ENCODE assay signal across 1 cellular context in the genomic region with DNA sequence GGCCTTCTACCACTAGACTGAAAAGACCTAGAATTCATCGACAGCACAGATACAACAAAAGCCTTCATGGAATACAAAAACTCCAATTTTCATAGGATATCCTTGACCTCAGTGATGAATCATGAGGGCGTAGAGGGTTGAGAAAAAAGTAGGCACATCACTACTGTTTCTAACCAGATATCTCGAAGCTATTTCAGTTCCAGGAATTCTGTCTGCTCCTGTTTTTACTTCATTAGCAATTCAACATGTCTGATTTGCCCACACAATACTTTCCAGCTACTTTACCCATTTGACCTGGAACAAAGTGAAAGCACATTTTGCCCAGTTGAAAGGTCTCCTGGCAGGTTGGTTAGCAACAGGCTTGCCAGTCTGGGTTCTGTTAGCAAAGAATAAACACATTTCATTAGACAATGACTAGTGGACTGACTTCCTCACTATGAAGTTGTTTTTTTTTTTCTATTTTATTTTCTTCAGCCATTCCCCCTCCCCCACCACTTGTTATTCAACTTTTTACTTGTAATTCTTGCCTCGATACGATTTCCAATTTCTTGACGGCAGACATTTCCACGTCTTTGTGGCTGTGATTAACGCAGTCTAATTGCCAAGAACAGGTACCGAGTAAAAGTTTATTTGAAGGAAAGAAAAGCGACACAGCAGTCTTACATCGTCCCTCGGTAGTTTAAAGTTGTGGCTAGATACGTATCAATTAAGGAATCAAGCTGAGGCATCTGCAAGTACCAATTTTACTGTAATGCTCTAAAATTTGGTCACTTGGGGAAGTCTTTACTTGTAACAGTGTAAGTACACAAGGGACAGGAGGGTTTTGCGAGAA.
A peak's percentile ranks its signal among the peaks of the same experiment; 100 is the strongest.
TF ChIP-seq lines count a peak whose summit lies in the region.

No MANE protein-coding gene starts in this region.

TF ChIP-seq in HEK293, 187 proteins besides CTCF, POLR2A, EP300 and RAD21 (continued from another document):
- TF ChIP-seq ZBTB26 (tag by site-specific recombination; optimal IDR thresholded peaks at IDR 0.05): no peak
- TF ChIP-seq YY1 (tag by site-specific recombination; IDR thresholded peaks at IDR 0.05): 0 out of 2 replicates have a peak, but pooled peaks have one; percentile 43
- TF ChIP-seq, protein P1, sequence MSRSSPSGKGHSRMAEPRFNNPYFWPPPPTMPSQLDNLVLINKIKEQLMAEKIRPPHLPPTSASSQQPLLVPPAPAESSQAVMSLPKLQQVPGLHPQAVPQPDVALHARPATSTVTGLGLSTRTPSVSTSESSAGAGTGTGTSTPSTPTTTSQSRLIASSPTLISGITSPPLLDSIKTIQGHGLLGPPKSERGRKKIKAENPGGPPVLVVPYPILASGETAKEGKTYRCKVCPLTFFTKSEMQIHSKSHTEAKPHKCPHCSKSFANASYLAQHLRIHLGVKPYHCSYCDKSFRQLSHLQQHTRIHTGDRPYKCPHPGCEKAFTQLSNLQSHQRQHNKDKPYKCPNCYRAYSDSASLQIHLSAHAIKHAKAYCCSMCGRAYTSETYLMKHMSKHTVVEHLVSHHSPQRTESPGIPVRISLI (tag by site-specific recombination; IDR thresholded peaks at IDR 0.05): peak; percentile 68; the same call in 1 of the 2 replicates
- TF ChIP-seq ZNF558 (tag by site-specific recombination; IDR thresholded peaks at IDR 0.05): no peak; the same call in 1 of the 2 replicates
- TF ChIP-seq SCRT1 (tag by site-specific recombination; IDR thresholded peaks at IDR 0.05; ENCODE audit: borderline replicate concordance): peak; percentile 86
- TF ChIP-seq ZNF266 (tag by site-specific recombination; IDR thresholded peaks at IDR 0.05; ENCODE audit: low read depth): peak; percentile 22; the same call in 1 of the 2 replicates
- no peak for TF ChIP-seq ZNF473 (tag by site-specific recombination; IDR thresholded peaks at IDR 0.05)
- no peak for TF ChIP-seq ZNF639 (tag by site-specific recombination; IDR thresholded peaks at IDR 0.05)
- TF ChIP-seq GFI1B (tag by site-specific recombination; IDR thresholded peaks at IDR 0.05): 0 out of 2 replicates have a peak, but pooled peaks have one; percentile 4
- peak; percentile 95 for TF ChIP-seq SCRT2 (tag by site-specific recombination; IDR thresholded peaks at IDR 0.05)
- no peak for TF ChIP-seq KLF8 (tag by site-specific recombination; IDR thresholded peaks at IDR 0.05)
- TF ChIP-seq ZNF692 (tag by site-specific recombination; IDR thresholded peaks at IDR 0.05): no peak
- no peak for TF ChIP-seq ZNF132 (tag by site-specific recombination; IDR thresholded peaks at IDR 0.05; ENCODE audit: borderline replicate concordance)
- no peak for TF ChIP-seq ZNF157 (tag by site-specific recombination; IDR thresholded peaks at IDR 0.05)
- no peak for TF ChIP-seq ZNF747 (tag by site-specific recombination; IDR thresholded peaks at IDR 0.05)
- TF ChIP-seq, protein P2, sequence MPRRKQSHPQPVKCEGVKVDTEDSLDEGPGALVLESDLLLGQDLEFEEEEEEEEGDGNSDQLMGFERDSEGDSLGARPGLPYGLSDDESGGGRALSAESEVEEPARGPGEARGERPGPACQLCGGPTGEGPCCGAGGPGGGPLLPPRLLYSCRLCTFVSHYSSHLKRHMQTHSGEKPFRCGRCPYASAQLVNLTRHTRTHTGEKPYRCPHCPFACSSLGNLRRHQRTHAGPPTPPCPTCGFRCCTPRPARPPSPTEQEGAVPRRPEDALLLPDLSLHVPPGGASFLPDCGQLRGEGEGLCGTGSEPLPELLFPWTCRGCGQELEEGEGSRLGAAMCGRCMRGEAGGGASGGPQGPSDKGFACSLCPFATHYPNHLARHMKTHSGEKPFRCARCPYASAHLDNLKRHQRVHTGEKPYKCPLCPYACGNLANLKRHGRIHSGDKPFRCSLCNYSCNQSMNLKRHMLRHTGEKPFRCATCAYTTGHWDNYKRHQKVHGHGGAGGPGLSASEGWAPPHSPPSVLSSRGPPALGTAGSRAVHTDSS (tag by site-specific recombination; IDR thresholded peaks at IDR 0.05): 0 out of 2 replicates have a peak, but pooled peaks have one; percentile 6
- TF ChIP-seq ZSCAN23 (tag by site-specific recombination; IDR thresholded peaks at IDR 0.05): no peak
- no peak for TF ChIP-seq ZNF248 (tag by site-specific recombination; IDR thresholded peaks at IDR 0.05)
- TF ChIP-seq ZNF23 (tag by site-specific recombination; IDR thresholded peaks at IDR 0.05; ENCODE audit: borderline replicate concordance): no peak
- TF ChIP-seq KLF7 (tag by site-specific recombination; IDR thresholded peaks at IDR 0.05; ENCODE audit: borderline replicate concordance): no peak
- no peak for TF ChIP-seq ZNF518A (tag by site-specific recombination; conservative IDR thresholded peaks at IDR 0.05; ENCODE audit: low read depth)
- TF ChIP-seq ZNF658 (tag by site-specific recombination; IDR thresholded peaks at IDR 0.05): no peak
- peak; percentile 32; the same call in 1 of the 2 replicates for TF ChIP-seq ZNF324 (tag by site-specific recombination; IDR thresholded peaks at IDR 0.05)
- no peak for TF ChIP-seq ZNF133 (tag by site-specific recombination; IDR thresholded peaks at IDR 0.05)
- TF ChIP-seq ZNF239 (tag by site-specific recombination; IDR thresholded peaks at IDR 0.05): no peak
- no peak for TF ChIP-seq REPIN1 (tag by site-specific recombination; IDR thresholded peaks at IDR 0.05; ENCODE audit: low read depth)
- TF ChIP-seq ZNF670 (tag by site-specific recombination; IDR thresholded peaks at IDR 0.05; ENCODE audit: low read depth): no peak
- no peak for TF ChIP-seq ZSCAN18 (tag by site-specific recombination; IDR thresholded peaks at IDR 0.05)
- TF ChIP-seq ZNF776 (tag by site-specific recombination; IDR thresholded peaks at IDR 0.05; ENCODE audit: borderline replicate concordance): no peak
- no peak for TF ChIP-seq ZNF514 (tag by site-specific recombination; IDR thresholded peaks at IDR 0.05)
- no peak for TF ChIP-seq ZSCAN16 (tag by site-specific recombination; IDR thresholded peaks at IDR 0.05)
- no peak for TF ChIP-seq ZNF391 (tag by site-specific recombination; IDR thresholded peaks at IDR 0.05; ENCODE audit: borderline replicate concordance, low read depth)
- TF ChIP-seq ZNF202 (tag by site-specific recombination; IDR thresholded peaks at IDR 0.05; ENCODE audit: borderline replicate concordance): no peak
- TF ChIP-seq, protein P3, sequence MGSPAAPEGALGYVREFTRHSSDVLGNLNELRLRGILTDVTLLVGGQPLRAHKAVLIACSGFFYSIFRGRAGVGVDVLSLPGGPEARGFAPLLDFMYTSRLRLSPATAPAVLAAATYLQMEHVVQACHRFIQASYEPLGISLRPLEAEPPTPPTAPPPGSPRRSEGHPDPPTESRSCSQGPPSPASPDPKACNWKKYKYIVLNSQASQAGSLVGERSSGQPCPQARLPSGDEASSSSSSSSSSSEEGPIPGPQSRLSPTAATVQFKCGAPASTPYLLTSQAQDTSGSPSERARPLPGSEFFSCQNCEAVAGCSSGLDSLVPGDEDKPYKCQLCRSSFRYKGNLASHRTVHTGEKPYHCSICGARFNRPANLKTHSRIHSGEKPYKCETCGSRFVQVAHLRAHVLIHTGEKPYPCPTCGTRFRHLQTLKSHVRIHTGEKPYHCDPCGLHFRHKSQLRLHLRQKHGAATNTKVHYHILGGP (tag by site-specific recombination; IDR thresholded peaks at IDR 0.05): peak; percentile 17; the same call in 1 of the 2 replicates
- no peak for TF ChIP-seq ZNF621 (tag by site-specific recombination; IDR thresholded peaks at IDR 0.05)
- TF ChIP-seq ZNF76 (tag by site-specific recombination; IDR thresholded peaks at IDR 0.05; ENCODE audit: borderline replicate concordance, low read depth): no peak
